Comparison of ENCODE assay signal across 1 cellular context in the genomic region with DNA sequence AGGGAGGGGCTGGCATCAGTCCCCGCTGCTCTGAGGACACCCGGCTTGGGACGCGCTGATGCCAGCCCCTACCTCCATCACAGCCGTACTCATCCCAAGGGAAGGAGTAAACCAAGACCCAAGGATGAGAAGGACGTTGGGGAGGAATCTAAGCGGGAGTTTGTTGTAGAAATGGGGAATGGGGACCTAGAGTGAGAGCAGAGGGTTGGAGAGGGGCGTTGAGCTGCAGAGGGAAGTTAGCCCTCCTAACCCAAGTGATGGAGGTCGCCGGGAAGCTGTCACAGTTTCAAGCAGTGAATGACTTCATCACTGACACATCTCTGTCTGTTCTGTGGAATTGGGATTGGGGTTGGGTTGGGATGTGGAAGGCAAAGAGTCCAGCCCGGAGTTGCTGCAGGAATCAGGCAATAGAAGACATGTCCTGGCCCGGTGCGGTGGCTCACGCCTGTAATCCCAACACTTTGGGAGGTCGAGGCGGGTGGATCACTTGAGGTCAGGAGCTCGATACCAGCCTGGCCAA.
TF ChIP-seq lines count a peak whose summit lies in the region.

No MANE protein-coding gene starts in this region.

TF ChIP-seq in SK-N-SH treated with all-trans-retinoic acid at 6 μM for 48 hours, 23 proteins besides CTCF, POLR2A, EP300 and RAD21 (continued from another document):
- TF ChIP-seq, protein P1, sequence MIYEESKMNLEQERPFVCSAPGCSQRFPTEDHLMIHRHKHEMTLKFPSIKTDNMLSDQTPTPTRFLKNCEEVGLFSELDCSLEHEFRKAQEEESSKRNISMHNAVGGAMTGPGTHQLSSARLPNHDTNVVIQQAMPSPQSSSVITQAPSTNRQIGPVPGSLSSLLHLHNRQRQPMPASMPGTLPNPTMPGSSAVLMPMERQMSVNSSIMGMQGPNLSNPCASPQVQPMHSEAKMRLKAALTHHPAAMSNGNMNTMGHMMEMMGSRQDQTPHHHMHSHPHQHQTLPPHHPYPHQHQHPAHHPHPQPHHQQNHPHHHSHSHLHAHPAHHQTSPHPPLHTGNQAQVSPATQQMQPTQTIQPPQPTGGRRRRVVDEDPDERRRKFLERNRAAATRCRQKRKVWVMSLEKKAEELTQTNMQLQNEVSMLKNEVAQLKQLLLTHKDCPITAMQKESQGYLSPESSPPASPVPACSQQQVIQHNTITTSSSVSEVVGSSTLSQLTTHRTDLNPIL (CRISPR knock-in tag; IDR thresholded peaks at IDR 0.05; ENCODE audit: low read depth): no peak
- TF ChIP-seq CSDC2 (CRISPR knock-in tag; IDR thresholded peaks at IDR 0.05) (no peak), ISL1 (CRISPR knock-in tag; IDR thresholded peaks at IDR 0.05) (no peak), ZNF8 (CRISPR knock-in tag; IDR thresholded peaks at IDR 0.05) (no peak), OSR1 (CRISPR knock-in tag; IDR thresholded peaks at IDR 0.05) (no peak), BACH2 (CRISPR knock-in tag; IDR thresholded peaks at IDR 0.05; ENCODE audit: borderline replicate concordance) (no peak), ZC3H10 (CRISPR knock-in tag; IDR thresholded peaks at IDR 0.05) (no peak), TCF4 (CRISPR knock-in tag; IDR thresholded peaks at IDR 0.05; ENCODE audit: borderline replicate concordance) (no peak), ARNTL (CRISPR knock-in tag; IDR thresholded peaks at IDR 0.05; ENCODE audit: borderline replicate concordance, low read depth) (no peak), ZFP3 (CRISPR knock-in tag; IDR thresholded peaks at IDR 0.05) (no peak), PPARA (CRISPR knock-in tag; IDR thresholded peaks at IDR 0.05; ENCODE audit: borderline replicate concordance) (no peak)
